In the genomic region with DNA sequence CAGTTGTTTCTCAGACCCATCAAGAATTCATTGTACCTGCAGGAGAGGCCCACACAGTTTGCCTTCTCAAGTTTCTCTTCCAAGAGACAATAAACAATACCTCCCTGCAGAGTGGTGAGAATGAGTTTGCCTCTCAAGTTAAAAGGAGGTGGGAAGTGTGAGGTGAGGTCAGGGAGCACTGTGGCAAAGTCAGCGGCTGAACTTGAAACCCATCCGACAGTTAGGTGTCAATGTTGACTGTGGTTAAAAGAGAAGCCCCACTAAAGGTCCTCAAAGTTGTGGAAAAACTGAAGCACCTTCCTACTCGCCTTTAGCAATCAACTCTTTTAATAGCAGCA, we compare ENCODE assay signal across 17 cellular contexts.
DNase-seq lines count a peak whose midpoint lies in the region; ATAC-seq, FAIRE-seq and TF ChIP-seq lines count a peak whose summit lies in the region.
"Had no signal": no experiment of that assay in that cellular context is flagged by ENCODE, and none has a peak within 500 bp of the region (broad histone marks: within the 10 kb centered on the region; RNA-seq: fewer than 3 reads in every experiment).

No MANE protein-coding gene starts in this region.

- TF ChIP-seq EP300 in transverse colon (IDR thresholded peaks at IDR 0.05; ENCODE audit: low read depth), result no peak

- POLR2A ChIA-PET in activated CD4-positive, alpha-beta T cell treated with anti-CD3 and anti-CD28 coated beads, Interleukin-2, amount 10 ng/mL, durations not matched to agents 7 days and 5 days (lab: Charles Lee), result no interaction called here

- no peaks in the 10 kb centered on the region for H3K9me3 ChIP-seq in transverse colon
- H3K9me3 ChIP-seq: adrenal gland, heart left ventricle, tibial nerve had no signal

- peaks cover 4% of the 10 kb centered on the region for H3K4me1 Mint-ChIP-seq in activated CD4-positive, alpha-beta T cell treated with anti-CD3 and anti-CD28 coated beads, Interleukin-2, amount 10 ng/mL, durations not matched to agents 7 days and 5 days
- peaks cover 8% of the 10 kb centered on the region for H3K4me1 Mint-ChIP-seq in activated T-helper 17 cell treated with anti-CD3 and anti-CD28 coated beads, Interleukin-2, amount 50 U/mL, for 72 hours

- H3K4me1 ChIP-seq in transverse colon, result no peaks in the 10 kb centered on the region
- H3K4me1 ChIP-seq: adrenal gland, tibial nerve had no signal

- peak; percentile 88 for ATAC-seq in HG03432 (IDR thresholded peaks at IDR 0.05; ENCODE audit: unreplicated experiment)
- peak; percentile 84 for ATAC-seq in activated T-helper 17 cell treated with anti-CD3 and anti-CD28 coated beads, Interleukin-2, amount 50 U/mL, for 72 hours (replicated peaks)
- ATAC-seq: heart left ventricle, Panc1, right cardiac atrium had no signal

- no peak for TF ChIP-seq CTCF in transverse colon (IDR thresholded peaks at IDR 0.05)

- no peak for FAIRE-seq in HTR-8/SVneo (lab: Jason Lieb, UNC)

- H3K27ac ChIP-seq in transverse colon, result no peak overlapping the region
- H3K27ac ChIP-seq: adrenal gland, heart left ventricle, tibial nerve had no signal

- intact Hi-C loops in transverse colon (cut with DNase I; ENCODE audit: low total_unique reads), result no loop called here

- no peaks in the 10 kb centered on the region for H3K9me3 Mint-ChIP-seq in activated CD4-positive, alpha-beta T cell treated with anti-CD3 and anti-CD28 coated beads, Interleukin-2, amount 10 ng/mL, durations not matched to agents 7 days and 5 days
- H3K9me3 Mint-ChIP-seq in activated T-helper 17 cell treated with anti-CD3 and anti-CD28 coated beads, Interleukin-2, amount 50 U/mL, for 72 hours, result no peaks in the 10 kb centered on the region
- H3K9me3 Mint-ChIP-seq: natural killer cell treated with Interleukin-12 subunit alpha and Interleukin-12 subunit beta and Interleukin-15 and Interleukin-18, amount 100 ng/mL, for 72 hours had no signal

- CTCF ChIA-PET in activated CD4-positive, alpha-beta T cell treated with anti-CD3 and anti-CD28 coated beads, Interleukin-2, amount 10 ng/mL, durations not matched to agents 7 days and 5 days (lab: Charles Lee), result interaction anchor here (1.6 to 1.8 kb wide), 2 partner anchors 165 to 231 kb away, joined by 3 to 4 read pairs; no protein-coding TSS in a partner anchor

- peaks cover 4% of the 10 kb centered on the region for H3K27me3 Mint-ChIP-seq in activated CD4-positive, alpha-beta T cell treated with anti-CD3 and anti-CD28 coated beads, Interleukin-2, amount 10 ng/mL, durations not matched to agents 7 days and 5 days
- peaks cover 16% of the 10 kb centered on the region for H3K27me3 Mint-ChIP-seq in activated T-helper 17 cell treated with anti-CD3 and anti-CD28 coated beads, Interleukin-2, amount 50 U/mL, for 72 hours

- WGBS in transverse colon (ENCODE audit: low coverage in 1 of 2), 2 donors, result 73 to 87% methylated on average over 3 of the region's 3 CpGs

- in situ Hi-C loops in transverse colon (cut with MboI; ENCODE audit: low pct_ligation_motif_present in 1 of 4, low pct_unique_long_range_greater_than_20kb in 1 of 4, low sequenced_read_pairs in 3 of 4), result no loop called here

- no peaks in the 10 kb centered on the region for H3K36me3 ChIP-seq in transverse colon
- H3K36me3 ChIP-seq: adrenal gland, heart left ventricle, tibial nerve had no signal

- no peak overlapping the region for H3K27ac Mint-ChIP-seq in activated CD4-positive, alpha-beta T cell treated with anti-CD3 and anti-CD28 coated beads, Interleukin-2, amount 10 ng/mL, durations not matched to agents 7 days and 5 days
- peak overlapping the region; percentile 28 for H3K27ac Mint-ChIP-seq in activated T-helper 17 cell treated with anti-CD3 and anti-CD28 coated beads, Interleukin-2, amount 50 U/mL, for 72 hours
- H3K27ac Mint-ChIP-seq: natural killer cell treated with Interleukin-12 subunit alpha and Interleukin-12 subunit beta and Interleukin-15 and Interleukin-18, amount 100 ng/mL, for 72 hours had no signal

- no peak overlapping the region for H3K4me3 Mint-ChIP-seq in activated CD4-positive, alpha-beta T cell treated with anti-CD3 and anti-CD28 coated beads, Interleukin-2, amount 10 ng/mL, durations not matched to agents 7 days and 5 days
- peak overlapping the region; percentile 28 for H3K4me3 Mint-ChIP-seq in activated T-helper 17 cell treated with anti-CD3 and anti-CD28 coated beads, Interleukin-2, amount 50 U/mL, for 72 hours
- H3K4me3 Mint-ChIP-seq: natural killer cell treated with Interleukin-12 subunit alpha and Interleukin-12 subunit beta and Interleukin-15 and Interleukin-18, amount 100 ng/mL, for 72 hours had no signal

- TF ChIP-seq POLR2A in transverse colon (IDR thresholded peaks at IDR 0.05), result no peak

- peak; percentile 58 for DNase-seq in activated CD4-positive, alpha-beta T cell treated with anti-CD3 and anti-CD28 coated beads for 48 hours
- DNase-seq in activated CD4-positive, alpha-beta T cell treated with anti-CD3 and anti-CD28 coated beads, Interleukin-2, amount 10 ng/mL, durations not matched to agents 7 days and 5 days, result no peak
- DNase-seq in stimulated activated CD4-positive, alpha-beta T cell treated with anti-CD3 and anti-CD28 coated beads, Interleukin-1b, Interleukin-23, amount 100 ng/mL, for 48 hours, result peak; percentile 49
- DNase-seq in HTR-8/SVneo (ENCODE audit: insufficient read length, low spot score) (no peak), transverse colon (no peak)
- no peak for DNase-seq in activated effector memory CD4-positive, alpha-beta T cell treated with Interleukin-2 at 50 U/mL for 16 hours
- DNase-seq: activated CD4-positive, CD25-positive, alpha-beta regulatory T cell treated with anti-CD3 and anti-CD28 coated beads, Interleukin-2, amount 50 U/mL, for 72 hours; adrenal gland; heart left ventricle; NCI-H1092 treated with DMSO at 0.1 percent for 48 hours; NCI-H446 treated with DMSO at 0.1 percent for 48 hours; right cardiac atrium had no signal

- H3K4me3 ChIP-seq in transverse colon, result no peak overlapping the region
- H3K4me3 ChIP-seq: adrenal gland, heart left ventricle, tibial nerve had no signal

- H3K27me3 ChIP-seq in transverse colon, result no peaks in the 10 kb centered on the region
- H3K27me3 ChIP-seq: adrenal gland, heart left ventricle, tibial nerve had no signal

- no peaks in the 10 kb centered on the region for H3K36me3 Mint-ChIP-seq in activated CD4-positive, alpha-beta T cell treated with anti-CD3 and anti-CD28 coated beads, Interleukin-2, amount 10 ng/mL, durations not matched to agents 7 days and 5 days (ENCODE audit: low read depth)
- no peaks in the 10 kb centered on the region for H3K36me3 Mint-ChIP-seq in activated T-helper 17 cell treated with anti-CD3 and anti-CD28 coated beads, Interleukin-2, amount 50 U/mL, for 72 hours (ENCODE audit: low read depth)
- H3K36me3 Mint-ChIP-seq: natural killer cell treated with Interleukin-12 subunit alpha and Interleukin-12 subunit beta and Interleukin-15 and Interleukin-18, amount 100 ng/mL, for 72 hours had no signal

Comparison
In these comparisons a context has a peak if more than half of its experiments do, and no peak if none do; other contexts are left out.
1. DNase-seq: peak in activated CD4-positive, alpha-beta T cell treated with anti-CD3 and anti-CD28 coated beads for 48 hours (single experiment) and stimulated activated CD4-positive, alpha-beta T cell treated with anti-CD3 and anti-CD28 coated beads, Interleukin-1b, Interleukin-23, amount 100 ng/mL, for 48 hours (single experiment); none in activated CD4-positive, alpha-beta T cell treated with anti-CD3 and anti-CD28 coated beads, Interleukin-2, amount 10 ng/mL, durations not matched to agents 7 days and 5 days (single experiment), HTR-8/SVneo (single experiment), transverse colon (single experiment) and activated effector memory CD4-positive, alpha-beta T cell treated with Interleukin-2 at 50 U/mL for 16 hours (single experiment).